Comparison of ENCODE assay signal across 1 cellular context in the genomic region with DNA sequence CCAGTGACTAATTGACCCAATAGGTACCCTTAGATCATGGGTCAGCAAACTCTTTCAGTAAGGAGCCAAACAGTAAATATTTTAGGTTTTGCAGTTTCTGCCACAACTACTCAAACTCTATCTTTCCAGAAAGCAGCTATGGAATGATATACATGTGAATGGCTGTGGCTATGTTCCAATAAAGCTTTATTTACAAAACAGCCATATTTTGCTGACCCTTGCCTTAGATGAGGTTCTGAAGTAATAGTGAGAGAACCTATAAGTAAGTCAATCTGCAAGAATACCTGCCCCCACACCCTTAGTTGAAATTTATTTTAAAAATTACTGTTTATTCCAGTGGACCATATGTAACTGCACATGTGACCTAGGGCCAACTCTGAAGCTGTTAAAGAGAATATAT.
TF ChIP-seq lines count a peak whose summit lies in the region.

No MANE protein-coding gene starts in this region.

TF ChIP-seq in SK-N-SH treated with all-trans-retinoic acid at 6 μM for 48 hours, 23 proteins besides CTCF, POLR2A, EP300 and RAD21 (continued from another document):
- no peak for TF ChIP-seq TSHZ2 (CRISPR knock-in tag; IDR thresholded peaks at IDR 0.05)
- no peak for TF ChIP-seq RARB (CRISPR knock-in tag; IDR thresholded peaks at IDR 0.05)
- no peak for TF ChIP-seq ESRRG (CRISPR knock-in tag; IDR thresholded peaks at IDR 0.05)
- TF ChIP-seq, protein P1, sequence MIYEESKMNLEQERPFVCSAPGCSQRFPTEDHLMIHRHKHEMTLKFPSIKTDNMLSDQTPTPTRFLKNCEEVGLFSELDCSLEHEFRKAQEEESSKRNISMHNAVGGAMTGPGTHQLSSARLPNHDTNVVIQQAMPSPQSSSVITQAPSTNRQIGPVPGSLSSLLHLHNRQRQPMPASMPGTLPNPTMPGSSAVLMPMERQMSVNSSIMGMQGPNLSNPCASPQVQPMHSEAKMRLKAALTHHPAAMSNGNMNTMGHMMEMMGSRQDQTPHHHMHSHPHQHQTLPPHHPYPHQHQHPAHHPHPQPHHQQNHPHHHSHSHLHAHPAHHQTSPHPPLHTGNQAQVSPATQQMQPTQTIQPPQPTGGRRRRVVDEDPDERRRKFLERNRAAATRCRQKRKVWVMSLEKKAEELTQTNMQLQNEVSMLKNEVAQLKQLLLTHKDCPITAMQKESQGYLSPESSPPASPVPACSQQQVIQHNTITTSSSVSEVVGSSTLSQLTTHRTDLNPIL (CRISPR knock-in tag; IDR thresholded peaks at IDR 0.05; ENCODE audit: low read depth) = no peak
